Comparison of ENCODE assay signal across 18 cellular contexts in genomic region chr14:101230851-101231550, GRCh38.
A peak's percentile ranks its signal among the peaks of the same experiment; 100 is the strongest.
DNase-seq lines count a peak whose midpoint lies in the region; ATAC-seq and TF ChIP-seq lines count a peak whose summit lies in the region.
"Had no signal": no experiment of that assay in that cellular context is flagged by ENCODE, and none has a peak within 500 bp of the region (broad histone marks: within the 10 kb centered on the region; RNA-seq: fewer than 3 reads in every experiment).

No MANE protein-coding gene starts in this region.

- no peaks in the 10 kb centered on the region for H3K79me2 ChIP-seq in osteoblast (ENCODE audit: insufficient read depth, low read length)

- no peak overlapping the region for H3K27ac Mint-ChIP-seq in activated CD8-positive, alpha-beta memory T cell treated with anti-CD3 and anti-CD28 coated beads, Interleukin-2, amount 10 ng/mL, durations not matched to agents 7 days and 5 days
- no peak overlapping the region for H3K27ac Mint-ChIP-seq in endodermal cell
- H3K27ac Mint-ChIP-seq: CD8-positive, alpha-beta memory T cell; IgD-negative memory B cell had no signal

- H3K4me1 Mint-ChIP-seq in activated CD8-positive, alpha-beta memory T cell treated with anti-CD3 and anti-CD28 coated beads, Interleukin-2, amount 10 ng/mL, durations not matched to agents 7 days and 5 days, result no peaks in the 10 kb centered on the region
- H3K4me1 Mint-ChIP-seq in endodermal cell, result peaks cover 16% of the 10 kb centered on the region
- H3K4me1 Mint-ChIP-seq: CD8-positive, alpha-beta memory T cell had no signal

- no peak overlapping the region for H3K4me2 ChIP-seq in osteoblast (ENCODE audit: insufficient read depth, low read length)

- 93 to 94% methylated on average over 5 of the region's 5 CpGs for WGBS in endodermal cell (ENCODE audit: insufficient coverage in 1 of 2, insufficient read length in 1 of 2), 2 experiments
- 93 to 94% methylated on average over 5 of the region's 5 CpGs for WGBS in heart right ventricle, 2 donors

- H3K27me3 ChIP-seq in endodermal cell (ENCODE audit: control insufficient read depth, insufficient read depth, low read length, poor library complexity, severe bottlenecking) (no peaks in the 10 kb centered on the region), osteoblast (ENCODE audit: insufficient read depth, low read length) (no peaks in the 10 kb centered on the region), heart right ventricle (peaks cover 0 to 18% (median 6%) of the 10 kb centered on the region in 7 donors)
- H3K27me3 ChIP-seq: SJCRH30 had no signal

- no peaks in the 10 kb centered on the region for H3K36me3 Mint-ChIP-seq in activated CD8-positive, alpha-beta memory T cell treated with anti-CD3 and anti-CD28 coated beads, Interleukin-2, amount 10 ng/mL, durations not matched to agents 7 days and 5 days
- no peaks in the 10 kb centered on the region for H3K36me3 Mint-ChIP-seq in endodermal cell (ENCODE audit: low read depth)
- H3K36me3 Mint-ChIP-seq: CD8-positive, alpha-beta memory T cell; IgD-negative memory B cell had no signal

- ATAC-seq in activated CD8-positive, alpha-beta memory T cell treated with anti-CD3 and anti-CD28 coated beads, Interleukin-2, amount 10 ng/mL, durations not matched to agents 7 days and 5 days, result no peak
- ATAC-seq in heart right ventricle (no peak), GM21576 (IDR thresholded peaks at IDR 0.05; ENCODE audit: unreplicated experiment) (no peak)
- ATAC-seq: GM12878 had no signal

- H3K27me3 Mint-ChIP-seq in activated CD8-positive, alpha-beta memory T cell treated with anti-CD3 and anti-CD28 coated beads, Interleukin-2, amount 10 ng/mL, durations not matched to agents 7 days and 5 days, result no peaks in the 10 kb centered on the region
- H3K27me3 Mint-ChIP-seq in endodermal cell (ENCODE audit: insufficient read depth), result no peaks in the 10 kb centered on the region
- H3K27me3 Mint-ChIP-seq: IgD-negative memory B cell had no signal

- H3K9ac ChIP-seq in endodermal cell (ENCODE audit: extremely low read depth, low read length, poor library complexity, severe bottlenecking), result no peak overlapping the region
- H3K9ac ChIP-seq: BLaER1 treated with 17β-estradiol and CSF1 and Interleukin-3, amounts not matched to agents 10 nM and 100 nM had no signal

- intact Hi-C loops in heart right ventricle (cut with DNase I), result loop anchor here in 3 of 10 donors (10.0 kb wide), 3 partner anchors 376 to 566 kb away; partner anchors contain the start of gene DLK1 (in 1 of the 3)

- H3K36me3 ChIP-seq in endodermal cell (ENCODE audit: control insufficient read depth, insufficient read depth, low read length) (no peaks in the 10 kb centered on the region), osteoblast (ENCODE audit: insufficient read depth, low read length) (no peaks in the 10 kb centered on the region), heart right ventricle (no peaks in the 10 kb centered on the region)
- H3K36me3 ChIP-seq: BLaER1 treated with 17β-estradiol and CSF1 and Interleukin-3, amounts not matched to agents 10 nM and 100 nM; SJCRH30 had no signal

- H3K4me3 ChIP-seq in endodermal cell (ENCODE audit: low read length), result no peak overlapping the region
- H3K4me3 ChIP-seq in osteoblast (ENCODE audit: insufficient read depth, low read length), result no peak overlapping the region
- no peak overlapping the region for H3K4me3 ChIP-seq in heart right ventricle
- H3K4me3 ChIP-seq: BLaER1 treated with 17β-estradiol and CSF1 and Interleukin-3, amounts not matched to agents 10 nM and 100 nM; GM12878; SJCRH30 had no signal

- no peaks in the 10 kb centered on the region for H3K9me3 ChIP-seq in endodermal cell (ENCODE audit: control insufficient read depth, low read length)
- H3K9me3 ChIP-seq in osteoblast (ENCODE audit: low read depth, low read length), result no peaks in the 10 kb centered on the region
- H3K9me3 ChIP-seq in heart right ventricle, result no peaks in the 10 kb centered on the region
- H3K9me3 ChIP-seq: BLaER1 treated with 17β-estradiol and CSF1 and Interleukin-3, amounts not matched to agents 10 nM and 100 nM; SJCRH30 had no signal

- H3K9me3 Mint-ChIP-seq in activated CD8-positive, alpha-beta memory T cell treated with anti-CD3 and anti-CD28 coated beads, Interleukin-2, amount 10 ng/mL, durations not matched to agents 7 days and 5 days (ENCODE audit: low read depth), result no peaks in the 10 kb centered on the region
- peaks cover 4% of the 10 kb centered on the region for H3K9me3 Mint-ChIP-seq in endodermal cell
- H3K9me3 Mint-ChIP-seq: CD8-positive, alpha-beta memory T cell; IgD-negative memory B cell had no signal

- no peak overlapping the region for H3K4me3 Mint-ChIP-seq in activated CD8-positive, alpha-beta memory T cell treated with anti-CD3 and anti-CD28 coated beads, Interleukin-2, amount 10 ng/mL, durations not matched to agents 7 days and 5 days
- no peak overlapping the region for H3K4me3 Mint-ChIP-seq in endodermal cell
- H3K4me3 Mint-ChIP-seq: CD8-positive, alpha-beta memory T cell; IgD-negative memory B cell had no signal

- H3K4me1 ChIP-seq in endodermal cell (ENCODE audit: control insufficient read depth, insufficient read depth, low read length) (no peaks in the 10 kb centered on the region), osteoblast (ENCODE audit: insufficient read depth, low read length) (no peaks in the 10 kb centered on the region), heart right ventricle (no peaks in the 10 kb centered on the region)

- H4K20me1 ChIP-seq in osteoblast (ENCODE audit: insufficient read depth, low read length), result no peaks in the 10 kb centered on the region

- DNase-seq in activated CD8-positive, alpha-beta memory T cell treated with anti-CD3 and anti-CD28 coated beads, Interleukin-2, amount 10 ng/mL, durations not matched to agents 7 days and 5 days, result peak; percentile 23
- DNase-seq in activated CD8-positive, alpha-beta memory T cell treated with anti-CD3 and anti-CD28 coated beads for 24 hours, result no peak
- peak; percentile 17 for DNase-seq in endodermal cell
- DNase-seq in osteoblast (ENCODE audit: insufficient read length, low spot score, missing footprints), result peak; percentile 75
- DNase-seq in heart right ventricle, result no peak
- DNase-seq in SK-N-DZ (ENCODE audit: low spot score), result no peak
- DNase-seq in GM19238 (ENCODE audit: insufficient read length, low spot score), result no peak
- DNase-seq: CD8-positive, alpha-beta memory T cell; DND-41; NCI-H1105 treated with DMSO at 0.1 percent for 48 hours; NCI-H1694 treated with DMSO at 0.1 percent for 48 hours; NCI-H526 treated with DMSO at 0.1 percent for 48 hours; OCI-M1; SJCRH30 had no signal

- CTCF ChIA-PET in activated CD8-positive, alpha-beta memory T cell treated with anti-CD3 and anti-CD28 coated beads, Interleukin-2, amount 10 ng/mL, durations not matched to agents 7 days and 5 days (lab: Charles Lee), result no interaction called here

- H2AFZ ChIP-seq in osteoblast (ENCODE audit: low read length), result no peak overlapping the region

- H3K27ac ChIP-seq in endodermal cell (ENCODE audit: low read depth, low read length) (no peak overlapping the region), osteoblast (ENCODE audit: low read depth, low read length) (no peak overlapping the region), heart right ventricle (no peak overlapping the region)
- H3K27ac ChIP-seq: BLaER1 treated with 17β-estradiol and CSF1 and Interleukin-3, amounts not matched to agents 10 nM and 100 nM; SJCRH30 had no signal

- TF ChIP-seq CTCF in endodermal cell (conservative IDR thresholded peaks at IDR 0.05), result no peak
- TF ChIP-seq CTCF in osteoblast (IDR thresholded peaks at IDR 0.05; ENCODE audit: extremely low read depth, low read depth, low read length), result no peak
- TF ChIP-seq CTCF in heart right ventricle (IDR thresholded peaks at IDR 0.05), result no peak

Comparison
In these comparisons a context has a peak if more than half of its experiments do, and no peak if none do; other contexts are left out.
1. DNase-seq: peak in activated CD8-positive, alpha-beta memory T cell treated with anti-CD3 and anti-CD28 coated beads, Interleukin-2, amount 10 ng/mL, durations not matched to agents 7 days and 5 days (single experiment), endodermal cell (single experiment) and osteoblast (single experiment); none in activated CD8-positive, alpha-beta memory T cell treated with anti-CD3 and anti-CD28 coated beads for 24 hours (single experiment), heart right ventricle (0 of 2), SK-N-DZ (single experiment) and GM19238 (single experiment).